8 cellular contexts compared by ENCODE assay signal in genomic region chr4:37827802-37828321, GRCh38. TPM values are rescaled to one million over a fixed set of nuclear protein-coding genes. Genes with fewer than 3 reads are reported as not detected.
A peak's percentile ranks its signal among the peaks of the same experiment; 100 is the strongest.
DNase-seq lines count a peak whose midpoint lies in the region; ATAC-seq and TF ChIP-seq lines count a peak whose summit lies in the region.

No MANE protein-coding gene starts in this region.

- peaks cover 0 to 31% of the 10 kb centered on the region in 2 donors for H3K36me3 ChIP-seq in gastroesophageal sphincter
- H3K36me3 ChIP-seq in smooth muscle cell (ENCODE audit: low read depth) = peaks cover 8% of the 10 kb centered on the region
- no peaks in the 10 kb centered on the region for H3K36me3 ChIP-seq in mucosa of descending colon (ENCODE audit: low read depth)

- no peak for ATAC-seq in gastroesophageal sphincter
- no peak for ATAC-seq in mucosa of descending colon
- no peak for ATAC-seq in HG03342 (IDR thresholded peaks at IDR 0.05; ENCODE audit: unreplicated experiment)
- ATAC-seq in HG03378 (IDR thresholded peaks at IDR 0.05; ENCODE audit: unreplicated experiment) = no peak

- H3K9ac ChIP-seq in smooth muscle cell (ENCODE audit: low read depth) = peak overlapping the region; percentile 29

- intact Hi-C loops in mucosa of descending colon (cut with DNase I, micrococcal nuclease) = loop anchor here in 1 of 2 donors (10.0 kb wide), 1 partner anchor 207 kb away; no protein-coding TSS in a partner anchor

- no peaks in the 10 kb centered on the region for H3K9me3 Mint-ChIP-seq in HFFc6
- H3K9me3 Mint-ChIP-seq in activated CD4-positive, alpha-beta memory T cell treated with anti-CD3 and anti-CD28 coated beads, Interleukin-2, amount 10 ng/mL, durations not matched to agents 7 days and 5 days = no peaks in the 10 kb centered on the region

- H3K27ac Mint-ChIP-seq in HFFc6 = peak overlapping the region; percentile 93
- no peak overlapping the region for H3K27ac Mint-ChIP-seq in activated CD4-positive, alpha-beta memory T cell treated with anti-CD3 and anti-CD28 coated beads, Interleukin-2, amount 10 ng/mL, durations not matched to agents 7 days and 5 days

- H3K4me2 ChIP-seq in smooth muscle cell = peak overlapping the region; percentile 97

- POLR2A ChIA-PET in activated CD4-positive, alpha-beta memory T cell treated with anti-CD3 and anti-CD28 coated beads, Interleukin-2, amount 10 ng/mL, durations not matched to agents 7 days and 5 days (lab: Charles Lee) = interaction anchor here (0.9 to 3.4 kb wide), 3 partner anchors 8 to 63 kb away, joined by 3 to 31 read pairs (median 4); partner anchors contain the start of gene TBC1D1

- peaks cover 30% of the 10 kb centered on the region for H3K36me3 Mint-ChIP-seq in HFFc6 (ENCODE audit: low read depth)
- peaks cover 38% of the 10 kb centered on the region for H3K36me3 Mint-ChIP-seq in activated CD4-positive, alpha-beta memory T cell treated with anti-CD3 and anti-CD28 coated beads, Interleukin-2, amount 10 ng/mL, durations not matched to agents 7 days and 5 days (ENCODE audit: low read depth)

- H3K27ac ChIP-seq in gastroesophageal sphincter (peak overlapping the region in 2 of 4 donors; percentile 89 to 91), smooth muscle cell (ENCODE audit: low read depth) (peak overlapping the region; percentile 50)

- peaks cover 16% of the 10 kb centered on the region for H3K79me2 ChIP-seq in smooth muscle cell (ENCODE audit: low read depth)

- H3K4me1 ChIP-seq in gastroesophageal sphincter = peaks cover 0 to 33% (median 8%) of the 10 kb centered on the region in 3 donors
- H3K4me1 ChIP-seq in smooth muscle cell (ENCODE audit: low read depth) = peaks cover 17% of the 10 kb centered on the region
- H3K4me1 ChIP-seq in mucosa of descending colon (ENCODE audit: low read depth) = no peaks in the 10 kb centered on the region

- CTCF ChIA-PET in activated CD4-positive, alpha-beta memory T cell treated with anti-CD3 and anti-CD28 coated beads, Interleukin-2, amount 10 ng/mL, durations not matched to agents 7 days and 5 days (lab: Charles Lee) = no interaction called here

- peaks cover 29% of the 10 kb centered on the region for H3K4me1 Mint-ChIP-seq in HFFc6 (ENCODE audit: low read depth)
- peaks cover 35% of the 10 kb centered on the region for H3K4me1 Mint-ChIP-seq in activated CD4-positive, alpha-beta memory T cell treated with anti-CD3 and anti-CD28 coated beads, Interleukin-2, amount 10 ng/mL, durations not matched to agents 7 days and 5 days

- peak overlapping the region; percentile 96 for H3K4me3 Mint-ChIP-seq in HFFc6
- H3K4me3 Mint-ChIP-seq in activated CD4-positive, alpha-beta memory T cell treated with anti-CD3 and anti-CD28 coated beads, Interleukin-2, amount 10 ng/mL, durations not matched to agents 7 days and 5 days = peak overlapping the region; percentile 85

- DNase-seq in HFFc6 = no peak
- no peak for DNase-seq in activated CD4-positive, alpha-beta memory T cell treated with anti-CD3 and anti-CD28 coated beads, Interleukin-2, amount 10 ng/mL, durations not matched to agents 7 days and 5 days
- no peak for DNase-seq in smooth muscle cell (lab: John Stamatoyannopoulos, UW; ENCODE audit: unreplicated experiment)
- no peak for DNase-seq in mucosa of descending colon
- no peak for DNase-seq in NCI-H2081 treated with DMSO at 0.1 percent for 48 hours (lab: John Stamatoyannopoulos, UW)

- H2AFZ ChIP-seq in smooth muscle cell (ENCODE audit: low read depth) = peak overlapping the region; percentile 91

- H3K4me3 ChIP-seq in gastroesophageal sphincter = peak overlapping the region; percentile 88 to 93
- peak overlapping the region; percentile 76 for H3K4me3 ChIP-seq in smooth muscle cell
- no peak overlapping the region for H3K4me3 ChIP-seq in mucosa of descending colon

- no peak for TF ChIP-seq EP300 in gastroesophageal sphincter (IDR thresholded peaks at IDR 0.05)

- H3K27me3 Mint-ChIP-seq in HFFc6 (ENCODE audit: insufficient read depth) = peaks cover 3% of the 10 kb centered on the region; the same call in 1 of the 2 replicates
- peaks cover 5% of the 10 kb centered on the region for H3K27me3 Mint-ChIP-seq in activated CD4-positive, alpha-beta memory T cell treated with anti-CD3 and anti-CD28 coated beads, Interleukin-2, amount 10 ng/mL, durations not matched to agents 7 days and 5 days

- peaks cover 7% of the 10 kb centered on the region for H4K20me1 ChIP-seq in smooth muscle cell (ENCODE audit: low read depth)

- no peaks in the 10 kb centered on the region for H3K9me3 ChIP-seq in gastroesophageal sphincter
- no peaks in the 10 kb centered on the region for H3K9me3 ChIP-seq in smooth muscle cell (replicated peaks; ENCODE audit: low read depth)
- H3K9me3 ChIP-seq in mucosa of descending colon = no peaks in the 10 kb centered on the region

- 42 to 50% methylated on average over 1 of the region's 1 CpG for WGBS in gastroesophageal sphincter (ENCODE audit: low coverage in 1 of 2), 2 donors
- WGBS in smooth muscle cell (ENCODE audit: low lambda C conversion rate) = 86% methylated on average over 1 of the region's 1 CpG

- H3F3A ChIP-seq in smooth muscle cell (ENCODE audit: low read depth) = no peaks in the 10 kb centered on the region

- TF ChIP-seq CTCF in HFFc6 (IDR thresholded peaks at IDR 0.05) (no peak), gastroesophageal sphincter (IDR thresholded peaks at IDR 0.05) (no peak), smooth muscle cell (IDR thresholded peaks at IDR 0.05; ENCODE audit: borderline replicate concordance, insufficient read depth, poor library complexity, severe bottlenecking) (no peak), mucosa of descending colon (IDR thresholded peaks at IDR 0.05) (no peak)

- no peak for TF ChIP-seq POLR2A in gastroesophageal sphincter (IDR thresholded peaks at IDR 0.05)

- no peaks in the 10 kb centered on the region for H3K27me3 ChIP-seq in gastroesophageal sphincter
- H3K27me3 ChIP-seq in smooth muscle cell (ENCODE audit: low read depth) = no peaks in the 10 kb centered on the region

RNA-seq across cellular contexts. Expression of gene PGM2, which starts 1.4 kb away (rescaled TPM):
- total RNA-seq in HFFc6 (2021; fragmentation: NEBNext Ultra II Directional; extraction: Animal tissue kit (Norgen Biotek cat#: 25700)) = 10 to 100 TPM; 38.8 to 47.0 (median 45.0) TPM
- 10 to 100 TPM; 30.6 to 37.4 TPM for total RNA-seq in activated CD4-positive, alpha-beta memory T cell treated with anti-CD3 and anti-CD28 coated beads, Interleukin-2, amount 10 ng/mL, durations not matched to agents 7 days and 5 days
- total RNA-seq in gastroesophageal sphincter (10 to 100 TPM; 19.9 to 35.6 (median 25.3) TPM), smooth muscle cell (29.9 and 38.7 TPM in 2 replicates), mucosa of descending colon (10 to 100 TPM; 22.1 to 36.8 (median 27.4) TPM)
- 11.6 and 17.3 TPM in 2 replicates for polyA plus RNA-seq in smooth muscle cell
